Comparison of ENCODE assay signal across 18 cellular contexts in genomic region chr2:12804141-12804857, GRCh38.
DNase-seq lines count a peak whose midpoint lies in the region; ATAC-seq, FAIRE-seq and TF ChIP-seq lines count a peak whose summit lies in the region.
"Had no signal": no experiment of that assay in that cellular context is flagged by ENCODE, and none has a peak within 500 bp of the region (broad histone marks: within the 10 kb centered on the region; RNA-seq: fewer than 3 reads in every experiment).

No MANE protein-coding gene starts in this region.

- FAIRE-seq in frontal cortex (lab: Jason Lieb, UNC) = peak; percentile 40

- H3K4me1 ChIP-seq in BE2C = 0 out of 2 replicates have a peak, but pooled peaks cover 5% of the 10 kb centered on the region
- H3K4me1 ChIP-seq: BLaER1, HAP-1 had no signal

- DNase-seq in BE2C = no peak
- DNase-seq in HFF-Myc (ENCODE audit: extremely low read depth, low read depth) = no peak
- DNase-seq in brain microvascular endothelial cell = no peak
- no peak for DNase-seq in frontal cortex (ENCODE audit: low spot score in 2 of 2)
- no peak for DNase-seq in putamen (ENCODE audit: low spot score)
- DNase-seq in medulla oblongata (ENCODE audit: extremely low spot score) = no peak
- DNase-seq: ACHN, DMS 273 treated with DMSO at 0.1 percent for 48 hours, IMR-90, Kasumi-1, NCI-H1417, NCI-H2029, NCI-H510A treated with DMSO at 0.1 percent for 48 hours had no signal

- no peak for ATAC-seq in GM19351 (IDR thresholded peaks at IDR 0.05; ENCODE audit: unreplicated experiment)

- H3K4me3 ChIP-seq in BE2C (ENCODE audit: low read depth, low read length) (no peak overlapping the region), HFF-Myc (replicated peaks; ENCODE audit: low read depth, low read length) (no peak overlapping the region), brain microvascular endothelial cell (ENCODE audit: low read depth, low read length) (no peak overlapping the region)
- H3K4me3 ChIP-seq: BLaER1, HAP-1, SJSA1 had no signal

- no peak overlapping the region for H3K27ac ChIP-seq in brain microvascular endothelial cell
- H3K27ac ChIP-seq: BLaER1, RWPE1, SJSA1 had no signal

- H3K9me3 ChIP-seq in BE2C = no peaks in the 10 kb centered on the region
- H3K9me3 ChIP-seq: HAP-1, SJSA1 had no signal

- H3K27me3 ChIP-seq in BE2C (no peaks in the 10 kb centered on the region), brain microvascular endothelial cell (replicated peaks) (no peaks in the 10 kb centered on the region)
- H3K27me3 ChIP-seq: BLaER1, SJSA1 had no signal

- H3K36me3 ChIP-seq in BE2C = no peaks in the 10 kb centered on the region
- no peaks in the 10 kb centered on the region for H3K36me3 ChIP-seq in brain microvascular endothelial cell (replicated peaks)
- H3K36me3 ChIP-seq: BLaER1, HAP-1, SJSA1 had no signal

- in situ Hi-C loops in brain microvascular endothelial cell (cut with HindIII; ENCODE audit: low pct_ligation_motif_present, low sequenced_read_pairs) = no loop called here

- TF ChIP-seq CTCF in BE2C (IDR thresholded peaks at IDR 0.05; ENCODE audit: low read depth, low read length) (peak; percentile 16; the same call in 1 of the 2 replicates), HFF-Myc (IDR thresholded peaks at IDR 0.05; ENCODE audit: low read depth, low read length, missing control alignments) (peak; percentile 32), brain microvascular endothelial cell (IDR thresholded peaks at IDR 0.05; ENCODE audit: low read depth, low read length, missing control alignments) (peak; percentile 33)
